ENCODE assay signal across 27 cellular contexts in the genomic region with DNA sequence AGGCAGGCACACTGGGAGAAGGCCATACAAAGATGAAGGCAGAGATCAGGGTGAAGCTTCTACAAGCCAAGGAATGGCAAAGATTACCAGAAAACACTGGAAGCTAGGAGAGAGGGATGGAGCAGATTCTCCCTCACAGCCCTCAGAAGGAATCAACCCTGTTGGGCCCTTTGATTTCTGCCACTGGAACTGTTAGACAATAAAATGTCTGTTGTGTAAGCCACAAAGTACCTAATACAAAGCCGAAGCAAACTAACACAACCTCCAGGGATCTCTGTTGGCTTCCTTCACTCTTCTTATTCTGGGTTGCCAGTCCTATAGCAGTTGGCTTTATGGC. TPM values are rescaled to one million over a fixed set of nuclear protein-coding genes. Genes with fewer than 3 reads are reported as not detected.
"Had no signal": no experiment of that assay in that cellular context is flagged by ENCODE, and none has a peak within 500 bp of the region (broad histone marks: within the 10 kb centered on the region; RNA-seq: fewer than 3 reads in every experiment).

No MANE protein-coding gene starts in this region.

- H3K9me3 ChIP-seq: body of pancreas, left lung, suprapubic skin had no signal

- H3K9me3 Mint-ChIP-seq: activated naive CD4-positive, alpha-beta T cell treated with anti-CD3 and anti-CD28 coated beads, Interleukin-2, amount 50 U/mL, for 72 hours; memory B cell; neural progenitor cell had no signal

- H3K4me1 ChIP-seq: body of pancreas, neural progenitor cell had no signal

- H3K36me3 Mint-ChIP-seq: activated naive CD4-positive, alpha-beta T cell treated with anti-CD3 and anti-CD28 coated beads, Interleukin-2, amount 50 U/mL, for 72 hours; neural progenitor cell had no signal

- H3K27me3 ChIP-seq: body of pancreas, neural progenitor cell, suprapubic skin had no signal

- H3K27ac ChIP-seq: body of pancreas, left lung, neural progenitor cell, suprapubic skin had no signal

- H3K4me3 ChIP-seq: body of pancreas, coronary artery, left lung, neural progenitor cell, skin epidermis, suprapubic skin had no signal

- DNase-seq: activated B cell treated with CpG ODN at 0.5 μM for 24 hours; activated CD4-positive, alpha-beta T cell treated with anti-CD3 and anti-CD28 coated beads for 48 hours; activated CD8-positive, alpha-beta memory T cell treated with anti-CD3 and anti-CD28 coated beads, Interleukin-2, amount 50 U/mL, for 4 hours; activated CD8-positive, alpha-beta T cell treated with anti-CD3 and anti-CD28 coated beads, Interleukin-2, amount 10 ng/mL, durations not matched to agents 7 days and 5 days; activated effector memory CD4-positive, alpha-beta T cell treated with anti-CD3 and anti-CD28 coated beads, Interleukin-2, amount 50 U/mL, for 16 hours; activated T-cell treated with anti-CD3 and anti-CD28 coated beads, Interleukin-2, amount 50 U/mL, for 48 hours; body of pancreas; central memory CD4-positive, alpha-beta T cell; hippocampal formation; left lung; stimulated activated CD4-positive, alpha-beta T cell treated with anti-CD3 and anti-CD28 coated beads, Interleukin-4, amount 100 ng/mL, for 24 hours; stimulated activated CD8-positive, alpha-beta memory T cell treated with anti-CD3 and anti-CD28 coated beads, Interleukin-4, amount 100 ng/mL, for 48 hours; stimulated activated naive CD8-positive, alpha-beta T cell treated with anti-CD3 and anti-CD28 coated beads, Interleukin-15, Interleukin-2, amounts not matched to agents 100 U/mL and 50 U/mL, for 24 hours had no signal

- H3K4me3 Mint-ChIP-seq: activated B cell treated with CpG ODN at 0.5 μM for 24 hours; activated CD8-positive, alpha-beta T cell treated with anti-CD3 and anti-CD28 coated beads, Interleukin-2, amount 10 ng/mL, durations not matched to agents 7 days and 5 days; memory B cell; neural progenitor cell had no signal

- H3K27ac Mint-ChIP-seq: activated B cell treated with CpG ODN at 0.5 μM for 24 hours; activated CD8-positive, alpha-beta T cell treated with anti-CD3 and anti-CD28 coated beads, Interleukin-2, amount 10 ng/mL, durations not matched to agents 7 days and 5 days; activated naive CD4-positive, alpha-beta T cell treated with anti-CD3 and anti-CD28 coated beads, Interleukin-2, amount 50 U/mL, for 72 hours; memory B cell; neural progenitor cell had no signal

- H2AFZ ChIP-seq: neural progenitor cell had no signal

- H3K4me2 ChIP-seq: neural progenitor cell had no signal

- H3K9ac ChIP-seq: neural progenitor cell had no signal

- H3K36me3 ChIP-seq: left lung, neural progenitor cell, suprapubic skin had no signal

- H3K4me1 Mint-ChIP-seq: activated B cell treated with CpG ODN at 0.5 μM for 24 hours, memory B cell had no signal

- ATAC-seq: activated CD8-positive, alpha-beta T cell treated with anti-CD3 and anti-CD28 coated beads, Interleukin-2, amount 10 ng/mL, durations not matched to agents 7 days and 5 days; activated naive CD4-positive, alpha-beta T cell treated with anti-CD3 and anti-CD28 coated beads, Interleukin-2, amount 50 U/mL, for 72 hours; body of pancreas; esophagus mucosa; stimulated activated naive CD8-positive, alpha-beta T cell treated with anti-CD3 and anti-CD28 coated beads, Interleukin-15, Interleukin-2, amounts not matched to agents 100 U/mL and 50 U/mL, for 24 hours had no signal

- FAIRE-seq: keratinocyte, TTC549 had no signal

RNA-seq across cellular contexts. Expression of a gene that starts 1.7 kb away (rescaled TPM):
- total RNA-seq: activated B cell treated with CpG ODN at 0.5 μM for 24 hours; activated CD8-positive, alpha-beta T cell treated with anti-CD3 and anti-CD28 coated beads, Interleukin-2, amount 10 ng/mL, durations not matched to agents 7 days and 5 days; activated naive CD4-positive, alpha-beta T cell treated with anti-CD3 and anti-CD28 coated beads, Interleukin-2, amount 50 U/mL, for 72 hours; myocyte; osteocyte; renal cortical epithelial cell; T-helper 2 cell treated with Interferon-gamma antibody and Interleukin-4, amounts not matched to agents 100 ng/mL and 5 ng/mL, for 36 hours had no signal

RNA-seq across cellular contexts. Expression of a gene that starts 57.7 kb away (rescaled TPM):
- total RNA-seq: activated B cell treated with CpG ODN at 0.5 μM for 24 hours; activated CD8-positive, alpha-beta T cell treated with anti-CD3 and anti-CD28 coated beads, Interleukin-2, amount 10 ng/mL, durations not matched to agents 7 days and 5 days; activated naive CD4-positive, alpha-beta T cell treated with anti-CD3 and anti-CD28 coated beads, Interleukin-2, amount 50 U/mL, for 72 hours; body of pancreas; esophagus mucosa; left lung; myocyte; osteocyte; renal cortical epithelial cell; T-helper 2 cell treated with Interferon-gamma antibody and Interleukin-4, amounts not matched to agents 100 ng/mL and 5 ng/mL, for 36 hours; ureter had no signal
- polyA plus RNA-seq: keratinocyte had no signal
